Comparison of ENCODE assay signal across 1 cellular context in the genomic region with DNA sequence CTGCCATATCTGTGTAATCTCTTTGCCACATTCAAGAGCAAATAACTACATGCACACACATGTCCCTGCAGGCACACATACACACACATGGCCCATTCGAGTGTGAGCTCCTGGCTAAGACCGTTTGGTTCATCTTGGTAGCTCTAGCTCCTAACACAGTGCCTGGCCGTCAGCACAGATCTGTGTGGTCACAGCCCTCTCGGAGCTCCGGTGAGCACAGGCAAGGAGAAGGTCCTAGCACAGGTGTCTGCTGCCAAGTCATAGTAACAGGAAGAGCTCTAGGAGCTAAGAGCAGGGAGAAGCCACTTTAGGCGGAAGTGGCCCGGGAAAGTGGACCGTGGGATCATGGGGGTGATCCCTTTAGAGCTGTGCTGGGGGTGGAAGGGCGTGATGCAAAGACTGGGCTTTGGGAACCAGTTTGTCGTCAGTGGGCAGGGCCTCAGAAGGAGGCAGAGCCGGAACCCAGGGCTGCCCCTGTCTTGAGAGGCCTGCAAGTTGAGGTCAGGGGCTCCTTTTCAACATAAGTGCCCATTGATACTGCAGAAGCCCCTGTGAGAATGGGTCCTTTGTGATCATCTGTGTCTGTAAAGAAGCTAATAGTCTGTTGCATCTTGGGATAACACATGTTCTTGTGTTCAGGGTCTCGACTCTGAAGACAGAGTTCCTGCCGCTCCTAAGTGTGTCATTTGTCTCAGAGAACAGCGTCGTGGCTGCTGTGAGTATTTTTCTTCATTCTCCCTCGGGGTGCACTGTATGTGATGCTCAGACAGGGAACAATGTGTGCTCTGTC.
TF ChIP-seq lines count a peak whose summit lies in the region.

No MANE protein-coding gene starts in this region.

TF ChIP-seq in IMR-90, 13 proteins besides CTCF, POLR2A, EP300 and RAD21 (continued from another document):
- TF ChIP-seq, protein P1, sequence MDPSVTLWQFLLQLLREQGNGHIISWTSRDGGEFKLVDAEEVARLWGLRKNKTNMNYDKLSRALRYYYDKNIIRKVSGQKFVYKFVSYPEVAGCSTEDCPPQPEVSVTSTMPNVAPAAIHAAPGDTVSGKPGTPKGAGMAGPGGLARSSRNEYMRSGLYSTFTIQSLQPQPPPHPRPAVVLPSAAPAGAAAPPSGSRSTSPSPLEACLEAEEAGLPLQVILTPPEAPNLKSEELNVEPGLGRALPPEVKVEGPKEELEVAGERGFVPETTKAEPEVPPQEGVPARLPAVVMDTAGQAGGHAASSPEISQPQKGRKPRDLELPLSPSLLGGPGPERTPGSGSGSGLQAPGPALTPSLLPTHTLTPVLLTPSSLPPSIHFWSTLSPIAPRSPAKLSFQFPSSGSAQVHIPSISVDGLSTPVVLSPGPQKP (IDR thresholded peaks at IDR 0.05; ENCODE audit: borderline replicate concordance, low read depth, low read length) = no peak
- no peak for TF ChIP-seq BHLHE40 (IDR thresholded peaks at IDR 0.05; ENCODE audit: low read depth, low read length)
- TF ChIP-seq MAFK (IDR thresholded peaks at IDR 0.05; ENCODE audit: low read depth, low read length) = no peak
TF ChIP-seq in IMR-90: peak in this region for 0.
